20 cellular contexts compared by ENCODE assay signal in genomic region chr9:99753436-99753835, GRCh38.
"Had no signal": no experiment of that assay in that cellular context is flagged by ENCODE, and none has a peak within 500 bp of the region (broad histone marks: within the 10 kb centered on the region; RNA-seq: fewer than 3 reads in every experiment).

No MANE protein-coding gene starts in this region.

- H3K4me1 ChIP-seq: ascending aorta, tibial artery had no signal

- H3K27ac Mint-ChIP-seq: activated B cell treated with CpG ODN at 0.5 μM for 24 hours; activated CD4-positive, alpha-beta T cell treated with anti-CD3 and anti-CD28 coated beads, Interleukin-2, amount 10 ng/mL, durations not matched to agents 7 days and 5 days; activated naive CD4-positive, alpha-beta T cell treated with anti-CD3 and anti-CD28 coated beads for 36 hours; activated T-helper 17 cell treated with anti-CD3 and anti-CD28 coated beads, Interleukin-2, amount 50 U/mL, for 72 hours; natural killer cell treated with Interleukin-12 subunit alpha and Interleukin-12 subunit beta and Interleukin-15 and Interleukin-18, amount 100 ng/mL, for 72 hours had no signal

- H3K4me3 Mint-ChIP-seq: activated B cell treated with CpG ODN at 0.5 μM for 24 hours; activated CD4-positive, alpha-beta T cell treated with anti-CD3 and anti-CD28 coated beads, Interleukin-2, amount 10 ng/mL, durations not matched to agents 7 days and 5 days; activated naive CD4-positive, alpha-beta T cell treated with anti-CD3 and anti-CD28 coated beads for 36 hours; activated T-helper 17 cell treated with anti-CD3 and anti-CD28 coated beads, Interleukin-2, amount 50 U/mL, for 72 hours; natural killer cell treated with Interleukin-12 subunit alpha and Interleukin-12 subunit beta and Interleukin-15 and Interleukin-18, amount 100 ng/mL, for 72 hours had no signal

- ATAC-seq: activated T-helper 17 cell treated with anti-CD3 and anti-CD28 coated beads, Interleukin-2, amount 50 U/mL, for 72 hours; heart right ventricle; natural killer cell treated with Interleukin-12 subunit alpha and Interleukin-12 subunit beta and Interleukin-15 and Interleukin-18, amount 100 ng/mL, for 72 hours had no signal

- H3K4me3 ChIP-seq: ascending aorta, coronary artery, heart right ventricle, tibial artery had no signal

- H3K27me3 ChIP-seq: ascending aorta, heart right ventricle, tibial artery had no signal

- H3K36me3 ChIP-seq: ascending aorta, heart right ventricle, tibial artery had no signal

- H3K4me1 Mint-ChIP-seq: activated CD4-positive, alpha-beta T cell treated with anti-CD3 and anti-CD28 coated beads, Interleukin-2, amount 10 ng/mL, durations not matched to agents 7 days and 5 days; activated T-helper 17 cell treated with anti-CD3 and anti-CD28 coated beads, Interleukin-2, amount 50 U/mL, for 72 hours had no signal

- H3K9me3 ChIP-seq: ascending aorta, heart right ventricle, tibial artery had no signal

- H3K9me3 Mint-ChIP-seq: activated B cell treated with CpG ODN at 0.5 μM for 24 hours; activated CD4-positive, alpha-beta T cell treated with anti-CD3 and anti-CD28 coated beads, Interleukin-2, amount 10 ng/mL, durations not matched to agents 7 days and 5 days; activated naive CD4-positive, alpha-beta T cell treated with anti-CD3 and anti-CD28 coated beads for 36 hours; activated T-helper 17 cell treated with anti-CD3 and anti-CD28 coated beads, Interleukin-2, amount 50 U/mL, for 72 hours; natural killer cell treated with Interleukin-12 subunit alpha and Interleukin-12 subunit beta and Interleukin-15 and Interleukin-18, amount 100 ng/mL, for 72 hours had no signal

- FAIRE-seq: frontal cortex, urothelium cell line had no signal

- H3K36me3 Mint-ChIP-seq: natural killer cell treated with Interleukin-12 subunit alpha and Interleukin-12 subunit beta and Interleukin-15 and Interleukin-18, amount 100 ng/mL, for 72 hours had no signal

- H3K27ac ChIP-seq: ascending aorta, coronary artery, heart right ventricle, tibial artery had no signal

- DNase-seq: activated B cell treated with CpG ODN at 0.5 μM for 24 hours; activated CD4-positive, alpha-beta T cell treated with anti-CD3 and anti-CD28 coated beads, Interleukin-2, amount 10 ng/mL, durations not matched to agents 7 days and 5 days; activated naive CD4-positive, alpha-beta T cell treated with anti-CD3 and anti-CD28 coated beads for 36 hours; activated T-cell treated with anti-CD3 and anti-CD28 coated beads for 4 hours; central memory CD4-positive, alpha-beta T cell; effector CD4-positive, alpha-beta T cell; heart right ventricle; islet precursor cell; posterior cingulate gyrus; stimulated activated CD4-positive, alpha-beta T cell treated with anti-CD3 and anti-CD28 coated beads, Interleukin-15, amount 100 ng/mL, for 24 hours; stimulated activated CD4-positive, alpha-beta T cell treated with anti-CD3 and anti-CD28 coated beads, Interleukin-4, amount 100 ng/mL, for 24 hours; stimulated activated naive CD4-positive, alpha-beta T cell; SW 1271; tibial artery had no signal
